In the genomic region with DNA sequence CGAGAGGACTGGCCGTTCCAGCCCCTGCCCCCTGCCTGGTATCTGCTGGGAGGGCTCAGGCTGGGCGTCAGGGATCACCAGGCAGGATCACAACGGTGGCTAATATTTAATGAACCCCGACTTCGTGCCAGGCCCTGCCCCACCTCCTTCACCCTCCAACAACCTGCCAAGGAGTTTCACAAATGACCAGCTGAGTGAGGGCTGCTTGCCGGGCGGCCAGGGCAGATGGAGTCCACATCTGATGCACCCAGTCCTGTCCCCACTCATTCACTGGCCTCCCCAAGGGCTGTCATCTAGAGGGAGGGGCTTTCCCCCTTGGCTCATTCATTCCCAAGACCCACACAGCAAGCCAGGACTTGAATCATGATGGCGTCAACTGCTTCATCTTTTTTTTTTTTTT, we compare ENCODE assay signal across 20 cellular contexts. TPM values are rescaled to one million over a fixed set of nuclear protein-coding genes. Genes with fewer than 3 reads are reported as not detected.
DNase-seq lines count a peak whose midpoint lies in the region; ATAC-seq, FAIRE-seq and TF ChIP-seq lines count a peak whose summit lies in the region.
"Had no signal": no experiment of that assay in that cellular context is flagged by ENCODE, and none has a peak within 500 bp of the region (broad histone marks: within the 10 kb centered on the region; RNA-seq: fewer than 3 reads in every experiment).

No MANE protein-coding gene starts in this region.

- ATAC-seq in HG03432 (IDR thresholded peaks at IDR 0.05; ENCODE audit: unreplicated experiment) (no peak), HG02938 (IDR thresholded peaks at IDR 0.05; ENCODE audit: unreplicated experiment) (no peak)
- ATAC-seq: CD8-positive, alpha-beta T cell; left ventricle myocardium superior; mucosa of descending colon; stimulated activated effector memory CD8-positive, alpha-beta T cell treated with anti-CD3 and anti-CD28 coated beads, Interleukin-12 subunit alpha, Interleukin-12 subunit beta, amount 100 ng/mL, for 72 hours had no signal

- H3K9me3 ChIP-seq in HUES6 (ENCODE audit: control insufficient read depth, insufficient read depth, low read depth, low read length) (no peaks in the 10 kb centered on the region), small intestine (ENCODE audit: control insufficient read depth, low read depth) (no peaks in the 10 kb centered on the region)
- H3K9me3 ChIP-seq: mucosa of descending colon had no signal

- H3K27me3 ChIP-seq in HUES6 (ENCODE audit: control insufficient read depth, insufficient read depth, low read length) (no peaks in the 10 kb centered on the region), bronchial epithelial cell (ENCODE audit: control insufficient read depth, insufficient read depth, low read length) (peaks cover 4% of the 10 kb centered on the region), small intestine (ENCODE audit: control insufficient read depth in 2 of 2, insufficient read depth in 2 of 2, low read length in 2 of 2) (no peaks in the 10 kb centered on the region)

- no peaks in the 10 kb centered on the region for H3K36me3 ChIP-seq in HUES6 (ENCODE audit: control insufficient read depth, insufficient read depth, low read length)
- no peaks in the 10 kb centered on the region for H3K36me3 ChIP-seq in bronchial epithelial cell (ENCODE audit: control insufficient read depth, insufficient read depth, low read length)
- H3K36me3 ChIP-seq in small intestine (ENCODE audit: control insufficient read depth in 2 of 2, insufficient read depth in 2 of 2, low read length in 2 of 2) = no peaks in the 10 kb centered on the region

- WGBS in small intestine, 3 donors = 6 to 47% (median 31%) methylated on average over 9 of the region's 9 CpGs

- peak overlapping the region; percentile 12 for H3K9ac ChIP-seq in HUES6 (ENCODE audit: low read length)

- no peak overlapping the region for H3K27ac ChIP-seq in HUES6 (ENCODE audit: low read depth, low read length)
- H3K27ac ChIP-seq in small intestine (ENCODE audit: low read depth in 1 of 2, low read length in 1 of 2) = no peak overlapping the region

- peaks cover 32% of the 10 kb centered on the region for H3K4me1 ChIP-seq in HUES6 (ENCODE audit: control insufficient read depth, insufficient read depth, low read length)
- no peaks in the 10 kb centered on the region for H3K4me1 ChIP-seq in small intestine (ENCODE audit: control insufficient read depth in 2 of 2, insufficient read depth in 1 of 2, low read depth in 1 of 2, low read length in 1 of 2)

- TF ChIP-seq CTCF in bronchial epithelial cell (IDR thresholded peaks at IDR 0.05; ENCODE audit: insufficient read depth, low read length, severe bottlenecking) = no peak

- H3K4me3 ChIP-seq in HUES6 (ENCODE audit: low read depth, low read length) = no peak overlapping the region
- no peak overlapping the region for H3K4me3 ChIP-seq in bronchial epithelial cell (ENCODE audit: low read depth, low read length)
- H3K4me3 ChIP-seq in small intestine (ENCODE audit: low read depth in 1 of 2, low read length in 2 of 2) = no peak overlapping the region
- H3K4me3 ChIP-seq: mucosa of descending colon had no signal

- DNase-seq in bronchial epithelial cell (ENCODE audit: low read depth) = peak; percentile 91
- peak; percentile 67 for DNase-seq in kidney glomerular epithelial cell (lab: John Stamatoyannopoulos, UW)
- peak; percentile 68 for DNase-seq in small intestine
- no peak for DNase-seq in T-helper 1 cell
- DNase-seq: activated CD4-positive, alpha-beta memory T cell treated with anti-CD3 and anti-CD28 coated beads for 36 hours; activated naive CD8-positive, alpha-beta T cell treated with anti-CD3 and anti-CD28 coated beads for 36 hours; CD8-positive, alpha-beta T cell; DMS53; glutamatergic neuron; left ventricle myocardium superior; mucosa of descending colon; NCI-H1105; NCI-H2081 treated with DMSO at 0.1 percent for 48 hours; NCI-H510A; stimulated activated CD4-positive, alpha-beta T cell treated with anti-CD3 and anti-CD28 coated beads, Interleukin-2, amount 100 ng/mL, for 24 hours had no signal

- FAIRE-seq in bronchial epithelial cell (lab: Jason Lieb, UNC) (no peak), small intestine (lab: Jason Lieb, UNC) (no peak)

RNA-seq across cellular contexts. Expression of gene UBALD1, which starts 17.5 kb away (rescaled TPM):
- 3.7 and 4.7 TPM in 2 replicates for total RNA-seq in bronchial epithelial cell
- 10 to 100 TPM; 21.7 to 27.8 (median 25.3) TPM for polyA plus RNA-seq in small intestine

RNA-seq across cellular contexts. Expression of gene MGRN1, which starts 27.5 kb away (rescaled TPM):
- 6.1 and 10.1 TPM in 2 replicates for total RNA-seq in bronchial epithelial cell
- polyA plus RNA-seq in small intestine = 10 to 100 TPM; 21.1 to 25.6 (median 25.5) TPM

RNA-seq across cellular contexts. Expression of gene C16orf96, which starts 41.0 kb away (rescaled TPM):
- total RNA-seq in bronchial epithelial cell = not detected in 2 replicates
- under 1 TPM in 1 of 3 donors, not detected in 2; 0.03 TPM for polyA plus RNA-seq in small intestine
- total RNA-seq: mucosa of descending colon, RPMI7951 had no signal

RNA-seq across cellular contexts. Expression of gene CDIP1, which starts 58.6 kb away (rescaled TPM):
- 7.4 and 9.5 TPM in 2 replicates for total RNA-seq in bronchial epithelial cell
- 10 to 100 TPM; 26.5 to 49.9 (median 37.0) TPM for polyA plus RNA-seq in small intestine

Comparison
In these comparisons a context has a peak if more than half of its experiments do, and no peak if none do; other contexts are left out.
1. DNase-seq: peak in bronchial epithelial cell (single experiment), kidney glomerular epithelial cell (single experiment) and small intestine (single experiment); none in T-helper 1 cell (0 of 5).